In the genomic region with DNA sequence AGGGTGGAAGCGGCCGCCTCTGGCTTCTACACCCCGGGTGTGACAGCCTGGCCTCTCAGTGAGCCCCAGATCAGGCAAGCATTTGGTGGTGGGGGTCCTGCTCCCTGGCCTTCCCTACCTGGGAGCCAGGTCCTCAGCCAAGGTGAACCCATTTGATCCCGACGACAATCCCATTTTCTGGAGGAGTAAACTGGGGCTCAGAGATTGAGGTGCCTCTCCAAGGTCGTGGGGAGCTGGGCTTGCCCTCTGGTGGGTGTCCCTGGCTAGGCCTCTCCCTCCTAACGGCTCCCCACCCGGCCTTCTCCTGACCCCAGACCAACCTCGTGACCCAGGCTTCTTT, we compare ENCODE assay signal across 2 cellular contexts.
TF ChIP-seq lines count a peak whose summit lies in the region.

No MANE protein-coding gene starts in this region.

TF ChIP-seq in IMR-90, 13 proteins besides CTCF, POLR2A, EP300 and RAD21:
- TF ChIP-seq BHLHE40 (IDR thresholded peaks at IDR 0.05; ENCODE audit: low read depth, low read length) (no peak), RFX5 (IDR thresholded peaks at IDR 0.05; ENCODE audit: low read depth, low read length) (no peak), RCOR1 (IDR thresholded peaks at IDR 0.05; ENCODE audit: insufficient replicate concordance, low read length) (no peak), CEBPB (IDR thresholded peaks at IDR 0.05; ENCODE audit: low read depth, low read length) (no peak), CHD1 (IDR thresholded peaks at IDR 0.05; ENCODE audit: low read depth, low read length) (no peak), FOS (IDR thresholded peaks at IDR 0.05; ENCODE audit: low read depth, low read length) (no peak), NFE2L2 (IDR thresholded peaks at IDR 0.05; ENCODE audit: low read depth, low read length) (no peak), SMC3 (IDR thresholded peaks at IDR 0.05; ENCODE audit: low read depth, low read length) (no peak), MAFK (IDR thresholded peaks at IDR 0.05; ENCODE audit: low read depth, low read length) (no peak)
- TF ChIP-seq, protein P1, sequence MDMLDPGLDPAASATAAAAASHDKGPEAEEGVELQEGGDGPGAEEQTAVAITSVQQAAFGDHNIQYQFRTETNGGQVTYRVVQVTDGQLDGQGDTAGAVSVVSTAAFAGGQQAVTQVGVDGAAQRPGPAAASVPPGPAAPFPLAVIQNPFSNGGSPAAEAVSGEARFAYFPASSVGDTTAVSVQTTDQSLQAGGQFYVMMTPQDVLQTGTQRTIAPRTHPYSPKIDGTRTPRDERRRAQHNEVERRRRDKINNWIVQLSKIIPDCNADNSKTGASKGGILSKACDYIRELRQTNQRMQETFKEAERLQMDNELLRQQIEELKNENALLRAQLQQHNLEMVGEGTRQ (IDR thresholded peaks at IDR 0.05; ENCODE audit: low read depth, low read length), result no peak
- TF ChIP-seq, protein P2, sequence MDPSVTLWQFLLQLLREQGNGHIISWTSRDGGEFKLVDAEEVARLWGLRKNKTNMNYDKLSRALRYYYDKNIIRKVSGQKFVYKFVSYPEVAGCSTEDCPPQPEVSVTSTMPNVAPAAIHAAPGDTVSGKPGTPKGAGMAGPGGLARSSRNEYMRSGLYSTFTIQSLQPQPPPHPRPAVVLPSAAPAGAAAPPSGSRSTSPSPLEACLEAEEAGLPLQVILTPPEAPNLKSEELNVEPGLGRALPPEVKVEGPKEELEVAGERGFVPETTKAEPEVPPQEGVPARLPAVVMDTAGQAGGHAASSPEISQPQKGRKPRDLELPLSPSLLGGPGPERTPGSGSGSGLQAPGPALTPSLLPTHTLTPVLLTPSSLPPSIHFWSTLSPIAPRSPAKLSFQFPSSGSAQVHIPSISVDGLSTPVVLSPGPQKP (IDR thresholded peaks at IDR 0.05; ENCODE audit: borderline replicate concordance, low read depth, low read length), result no peak

TF ChIP-seq in H1, 55 proteins besides CTCF, POLR2A, EP300 and RAD21:
- TF ChIP-seq TCF12 (IDR thresholded peaks at IDR 0.05; ENCODE audit: low read depth, low read length) (no peak), KDM1A (IDR thresholded peaks at IDR 0.05; ENCODE audit: borderline replicate concordance, low read length) (peak; percentile 95), JUND (IDR thresholded peaks at IDR 0.05; ENCODE audit: low read length) (no peak), JUN (IDR thresholded peaks at IDR 0.05; ENCODE audit: low read depth, low read length) (no peak)
TF ChIP-seq in H1: peak in this region for 1.
